Comparison of ENCODE assay signal across 8 cellular contexts in the genomic region with DNA sequence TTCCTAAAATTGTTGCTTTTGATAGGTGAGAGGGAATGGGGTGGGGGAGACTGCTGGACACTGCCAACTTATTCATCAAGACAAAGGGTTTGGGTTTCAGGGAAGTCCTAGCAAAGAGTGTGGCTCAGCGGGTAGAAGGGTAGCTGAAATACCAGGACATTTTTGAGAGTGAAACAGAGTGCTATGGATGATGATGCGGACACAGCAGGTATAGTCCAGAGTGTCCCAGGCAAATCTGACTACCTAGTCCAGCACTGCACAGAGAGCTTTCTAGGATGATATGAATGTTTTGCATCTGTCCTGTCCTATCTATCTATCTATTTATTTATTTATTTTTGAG.
DNase-seq lines count a peak whose midpoint lies in the region; ATAC-seq and TF ChIP-seq lines count a peak whose summit lies in the region.

No MANE protein-coding gene starts in this region.

- no peak overlapping the region for H3K4ac ChIP-seq in neuronal stem cell (ENCODE audit: low read length)

- 70 to 72% methylated on average over 2 of the region's 2 CpGs for WGBS in endodermal cell (ENCODE audit: insufficient coverage in 1 of 2, insufficient read length in 1 of 2), 2 experiments
- WGBS in neuronal stem cell (ENCODE audit: extremely low coverage in 2 of 2, insufficient read length in 2 of 2, insufficient replicate concordance in 1 of 2), 2 donors: no CpG with 5 or more reads among the region's 2 CpGs

- H3K9ac ChIP-seq in OCI-LY3 (ENCODE audit: low read length): peak overlapping the region; percentile 63
- peak overlapping the region; percentile 54 for H3K9ac ChIP-seq in endodermal cell (ENCODE audit: extremely low read depth, low read length, poor library complexity, severe bottlenecking)
- H3K9ac ChIP-seq in neuronal stem cell (ENCODE audit: low read depth, low read length, poor library complexity): no peak overlapping the region

- no peak overlapping the region for H3K14ac ChIP-seq in neuronal stem cell (ENCODE audit: low read length)

- H3K4me3 Mint-ChIP-seq in CD14-positive monocyte (peak overlapping the region; percentile 92 to 97), endodermal cell (peak overlapping the region; percentile 58)

- no peak overlapping the region for H2BK5ac ChIP-seq in neuronal stem cell (ENCODE audit: low read length)

- no peaks in the 10 kb centered on the region for H3K36me3 ChIP-seq in OCI-LY3 (replicated peaks; ENCODE audit: low read depth, low read length)
- no peaks in the 10 kb centered on the region for H3K36me3 ChIP-seq in endodermal cell (ENCODE audit: control insufficient read depth, insufficient read depth, low read length)
- H3K36me3 ChIP-seq in neuronal stem cell (replicated peaks in 1 of 2; ENCODE audit: control insufficient read depth in 2 of 2, insufficient read depth in 2 of 2, low read length in 2 of 2): no peaks in the 10 kb centered on the region

- H3K9me3 Mint-ChIP-seq in CD14-positive monocyte (no peaks in the 10 kb centered on the region), endodermal cell (peaks cover 2% of the 10 kb centered on the region)

- no peak overlapping the region for H3K23ac ChIP-seq in neuronal stem cell (ENCODE audit: low read depth, low read length, poor library complexity)

- no peak overlapping the region for H2BK120ac ChIP-seq in neuronal stem cell (ENCODE audit: low read depth, low read length)

- no peak overlapping the region for H3K18ac ChIP-seq in neuronal stem cell (ENCODE audit: low read length)

- no peaks in the 10 kb centered on the region for H4K20me1 ChIP-seq in OCI-LY3 (ENCODE audit: insufficient read depth, low read length)

- peaks cover 61% of the 10 kb centered on the region for H3K4me1 Mint-ChIP-seq in CD14-positive monocyte
- H3K4me1 Mint-ChIP-seq in endodermal cell: peaks cover 37% of the 10 kb centered on the region

- peaks cover 31% of the 10 kb centered on the region for H3K4me1 ChIP-seq in OCI-LY3 (ENCODE audit: low read length)
- H3K4me1 ChIP-seq in endodermal cell (ENCODE audit: control insufficient read depth, insufficient read depth, low read length): peaks cover 19% of the 10 kb centered on the region
- peaks cover 18 to 23% of the 10 kb centered on the region in 2 donors for H3K4me1 ChIP-seq in neuronal stem cell (ENCODE audit: control insufficient read depth in 2 of 2, insufficient read depth in 1 of 2, low read depth in 1 of 2, low read length in 2 of 2)

- no peaks in the 10 kb centered on the region for H3K36me3 Mint-ChIP-seq in CD14-positive monocyte
- no peaks in the 10 kb centered on the region for H3K36me3 Mint-ChIP-seq in endodermal cell (ENCODE audit: low read depth)

- H3K27ac Mint-ChIP-seq in CD14-positive monocyte: peak overlapping the region; percentile 94 to 100 (median 98)
- peak overlapping the region; percentile 88 for H3K27ac Mint-ChIP-seq in endodermal cell

- peak overlapping the region; percentile 83 for H3K4me3 ChIP-seq in OCI-LY3 (ENCODE audit: low read length)
- H3K4me3 ChIP-seq in endodermal cell (ENCODE audit: low read length): no peak overlapping the region
- no peak overlapping the region for H3K4me3 ChIP-seq in neuronal stem cell (ENCODE audit: low read length in 2 of 2)

- no peak for TF ChIP-seq CTCF in CD14-positive monocyte (IDR thresholded peaks at IDR 0.05)
- TF ChIP-seq CTCF in OCI-LY3 (IDR thresholded peaks at IDR 0.05; ENCODE audit: low read depth, low read length): no peak
- no peak for TF ChIP-seq CTCF in endodermal cell (conservative IDR thresholded peaks at IDR 0.05)

- intact Hi-C loops in CD14-positive monocyte (cut with micrococcal nuclease): loop anchor here (5.0 to 10.0 kb wide), 3 partner anchors 81 to 339 kb away; no protein-coding TSS in a partner anchor

- H3K27me3 Mint-ChIP-seq in CD14-positive monocyte (ENCODE audit: low read depth in 3 of 3) (peaks cover 0 to 3% (median 1%) of the 10 kb centered on the region in 3 donors), endodermal cell (ENCODE audit: insufficient read depth) (no peaks in the 10 kb centered on the region)

- no peak overlapping the region for H2BK12ac ChIP-seq in neuronal stem cell (ENCODE audit: low read length)

- H3K4me2 ChIP-seq in OCI-LY3 (ENCODE audit: low read length) (peak overlapping the region; percentile 80), neuronal stem cell (ENCODE audit: insufficient read depth, low read length, poor library complexity, severe bottlenecking) (no peak overlapping the region)

- H3K27me3 ChIP-seq in OCI-LY3 (ENCODE audit: low read depth, low read length) (peaks cover 12% of the 10 kb centered on the region), endodermal cell (ENCODE audit: control insufficient read depth, insufficient read depth, low read length, poor library complexity, severe bottlenecking) (no peaks in the 10 kb centered on the region), neuronal stem cell (ENCODE audit: control insufficient read depth in 3 of 3, insufficient read depth in 3 of 3, low read depth in 1 of 3, low read length in 3 of 3) (no peaks in the 10 kb centered on the region)

- no peak overlapping the region for H4K91ac ChIP-seq in neuronal stem cell (ENCODE audit: low read depth, low read length, poor library complexity)

- H3K79me2 ChIP-seq in OCI-LY3 (ENCODE audit: low read length): no peaks in the 10 kb centered on the region

- H3K9me3 ChIP-seq in OCI-LY3 (ENCODE audit: insufficient read depth, low read length) (no peaks in the 10 kb centered on the region), endodermal cell (ENCODE audit: control insufficient read depth, low read length) (peaks cover 3% of the 10 kb centered on the region), neuronal stem cell (replicated peaks in 1 of 2; ENCODE audit: control insufficient read depth in 2 of 2, insufficient read depth in 1 of 2, low read depth in 1 of 2, low read length in 2 of 2) (peaks cover 0 to 8% of the 10 kb centered on the region in 2 donors)

- no peak overlapping the region for H2AK5ac ChIP-seq in neuronal stem cell (ENCODE audit: low read depth, low read length)

- DNase-seq in CD14-positive monocyte (ENCODE audit: low spot score) (no peak), endodermal cell (peak; percentile 45), neuronal stem cell (ENCODE audit: low spot score) (no peak), cortex of kidney (lab: John Stamatoyannopoulos, UW) (no peak), NCI-H1436 (lab: John Stamatoyannopoulos, UW) (no peak), NCI-H1105 treated with DMSO at 0.1 percent for 48 hours (lab: John Stamatoyannopoulos, UW) (no peak)

- no peak for ATAC-seq in GM18519 (IDR thresholded peaks at IDR 0.05; ENCODE audit: low FRiP score, unreplicated experiment)

- H3K79me1 ChIP-seq in neuronal stem cell (ENCODE audit: low read depth, low read length): no peaks in the 10 kb centered on the region

- H4K8ac ChIP-seq in neuronal stem cell (ENCODE audit: low read depth, low read length): no peak overlapping the region

- no peak overlapping the region for H2BK15ac ChIP-seq in neuronal stem cell (ENCODE audit: low read length)

- H2AFZ ChIP-seq in OCI-LY3 (ENCODE audit: low read depth, low read length) (peak overlapping the region; percentile 99), neuronal stem cell (ENCODE audit: low read length) (peak overlapping the region; percentile 91)

- H3K27ac ChIP-seq in OCI-LY3 (ENCODE audit: low read length) (no peak overlapping the region), endodermal cell (ENCODE audit: low read depth, low read length) (no peak overlapping the region), neuronal stem cell (replicated peaks; ENCODE audit: low read length) (no peak overlapping the region)
